In the genomic region with DNA sequence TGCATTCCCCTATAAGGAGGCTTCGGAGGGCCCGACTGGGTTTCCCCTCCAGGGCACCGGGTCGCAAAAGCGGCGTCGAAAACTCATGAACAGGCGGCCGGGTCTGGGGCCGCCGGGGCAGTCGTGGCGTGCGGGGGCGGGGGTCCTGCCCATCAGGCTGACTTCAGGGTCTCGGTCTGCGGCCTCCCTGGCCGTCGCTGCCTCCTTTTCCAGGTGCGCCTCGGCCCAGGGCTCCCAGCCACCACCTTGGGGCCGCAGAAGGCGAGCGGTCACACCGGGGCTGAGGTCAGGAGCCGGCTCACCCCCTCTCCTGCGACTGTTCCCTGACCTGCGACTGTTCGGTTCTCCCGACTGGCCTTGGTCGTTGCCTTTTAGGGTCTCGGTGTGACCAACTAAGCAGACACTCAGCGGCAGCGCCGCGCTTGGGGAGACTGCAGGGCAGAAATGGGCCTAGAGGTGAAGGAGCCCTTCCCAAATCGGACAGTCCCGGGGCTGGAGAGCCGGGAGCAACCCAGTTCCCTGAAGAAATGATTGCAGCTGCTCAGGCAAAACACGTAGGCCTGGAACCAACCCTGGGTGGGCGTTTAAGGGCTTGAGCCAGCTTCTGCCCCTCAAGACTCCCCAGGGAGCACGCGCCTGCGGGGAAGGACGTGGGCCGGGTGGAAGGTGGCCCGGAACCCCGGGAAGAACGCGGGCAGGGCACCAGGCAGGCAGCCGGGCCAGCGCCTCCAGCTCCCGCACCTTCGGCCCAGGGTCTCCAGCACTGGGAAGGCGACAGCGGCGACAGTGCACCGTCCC, we compare ENCODE assay signal across 14 cellular contexts. TPM values are rescaled to one million over a fixed set of nuclear protein-coding genes. Genes with fewer than 3 reads are reported as not detected.
DNase-seq lines count a peak whose midpoint lies in the region; ATAC-seq and TF ChIP-seq lines count a peak whose summit lies in the region.
"Had no signal": no experiment of that assay in that cellular context is flagged by ENCODE, and none has a peak within 500 bp of the region (broad histone marks: within the 10 kb centered on the region; RNA-seq: fewer than 3 reads in every experiment).

No MANE protein-coding gene starts in this region.

- peaks cover 7% of the 10 kb centered on the region for H3K4me1 ChIP-seq in iPS-15b (ENCODE audit: control insufficient read depth, insufficient read depth, low read length)

- intact Hi-C loops in CD14-positive monocyte (cut with micrococcal nuclease) = no loop called here
- intact Hi-C loops in CD4-positive, alpha-beta T cell (cut with DNase I, micrococcal nuclease) = no loop called here

- POLR2A ChIA-PET in CD4-positive, alpha-beta T cell (lab: Charles Lee) = no interaction called here

- peaks cover 3% of the 10 kb centered on the region for H3K9me3 ChIP-seq in WERI-Rb-1 (ENCODE audit: severe bottlenecking)
- no peaks in the 10 kb centered on the region for H3K9me3 ChIP-seq in iPS-15b (ENCODE audit: control insufficient read depth, insufficient read depth, low read length)
- no peaks in the 10 kb centered on the region for H3K9me3 ChIP-seq in CD4-positive, alpha-beta T cell (ENCODE audit: control insufficient read depth, low read length)

- H3K27ac Mint-ChIP-seq in CD14-positive monocyte = no peak overlapping the region
- H3K27ac Mint-ChIP-seq in CD4-positive, alpha-beta T cell = no peak overlapping the region
- H3K27ac Mint-ChIP-seq: CD8-positive, alpha-beta memory T cell; natural killer cell treated with Interleukin-12 subunit alpha and Interleukin-12 subunit beta and Interleukin-15 and Interleukin-18, amount 100 ng/mL, for 72 hours had no signal

- no peaks in the 10 kb centered on the region for H3K4me1 Mint-ChIP-seq in CD14-positive monocyte
- no peaks in the 10 kb centered on the region for H3K4me1 Mint-ChIP-seq in CD4-positive, alpha-beta T cell (ENCODE audit: low read depth)
- H3K4me1 Mint-ChIP-seq: CD8-positive, alpha-beta memory T cell had no signal

- H3K36me3 ChIP-seq in WERI-Rb-1 (no peaks in the 10 kb centered on the region), iPS-15b (ENCODE audit: control insufficient read depth, insufficient read depth, low read length) (no peaks in the 10 kb centered on the region)

- H3K36me3 Mint-ChIP-seq in CD14-positive monocyte = no peaks in the 10 kb centered on the region
- H3K36me3 Mint-ChIP-seq in CD4-positive, alpha-beta T cell (ENCODE audit: low read depth) = no peaks in the 10 kb centered on the region
- H3K36me3 Mint-ChIP-seq: CD8-positive, alpha-beta memory T cell; natural killer cell treated with Interleukin-12 subunit alpha and Interleukin-12 subunit beta and Interleukin-15 and Interleukin-18, amount 100 ng/mL, for 72 hours had no signal

- H3K27me3 ChIP-seq in WERI-Rb-1 (ENCODE audit: insufficient read depth, low read depth, severe bottlenecking) (peaks cover 5% of the 10 kb centered on the region), iPS-15b (ENCODE audit: control insufficient read depth, insufficient read depth, low read length) (peaks cover 75% of the 10 kb centered on the region)
- peaks cover 76% of the 10 kb centered on the region for H3K27me3 ChIP-seq in CD4-positive, alpha-beta T cell (ENCODE audit: control insufficient read depth, insufficient read depth, low read length)

- H3K4me3 ChIP-seq in WERI-Rb-1 (ENCODE audit: low read depth, low read length) (no peak overlapping the region), iPS-15b (ENCODE audit: low read depth, low read length) (peak overlapping the region; percentile 39)

- no peak overlapping the region for H3K9ac ChIP-seq in iPS-15b (ENCODE audit: low read depth, low read length)

- no peak overlapping the region for H3K27ac ChIP-seq in WERI-Rb-1
- no peak overlapping the region for H3K27ac ChIP-seq in CD4-positive, alpha-beta T cell (ENCODE audit: low read depth, low read length)

- TF ChIP-seq CTCF in CD14-positive monocyte (IDR thresholded peaks at IDR 0.05) (no peak), WERI-Rb-1 (IDR thresholded peaks at IDR 0.05; ENCODE audit: low read depth, low read length) (no peak)
- TF ChIP-seq CTCF in CD4-positive, alpha-beta T cell (IDR thresholded peaks at IDR 0.05) = no peak

- CTCF ChIA-PET in CD4-positive, alpha-beta T cell (lab: Charles Lee) = no interaction called here

- DNase-seq in CD14-positive monocyte (ENCODE audit: low spot score) (no peak), WERI-Rb-1 (peak; percentile 6), retina (peak; percentile 76), SHP77 (lab: John Stamatoyannopoulos, UW) (no peak), NCI-H1930 (lab: John Stamatoyannopoulos, UW) (no peak)
- no peak for DNase-seq in CD4-positive, alpha-beta T cell
- DNase-seq: activated T-cell treated with anti-CD3 and anti-CD28 coated beads for 4 hours; amygdala; CD8-positive, alpha-beta memory T cell; MV-4-11; NCI-H524 had no signal

- peaks cover 0 to 18% (median 12%) of the 10 kb centered on the region in 7 donors for H3K9me3 Mint-ChIP-seq in CD14-positive monocyte
- no peaks in the 10 kb centered on the region for H3K9me3 Mint-ChIP-seq in CD4-positive, alpha-beta T cell
- H3K9me3 Mint-ChIP-seq: natural killer cell treated with Interleukin-12 subunit alpha and Interleukin-12 subunit beta and Interleukin-15 and Interleukin-18, amount 100 ng/mL, for 72 hours had no signal

- no peak for ATAC-seq in HG02678 (IDR thresholded peaks at IDR 0.05; ENCODE audit: unreplicated experiment)
- ATAC-seq in CD4-positive, alpha-beta T cell (ENCODE audit: poor library complexity) = no peak

- H3K4me3 Mint-ChIP-seq in CD14-positive monocyte = peak overlapping the region; percentile 50 to 64
- no peak overlapping the region for H3K4me3 Mint-ChIP-seq in CD4-positive, alpha-beta T cell
- H3K4me3 Mint-ChIP-seq: CD8-positive, alpha-beta memory T cell; natural killer cell treated with Interleukin-12 subunit alpha and Interleukin-12 subunit beta and Interleukin-15 and Interleukin-18, amount 100 ng/mL, for 72 hours had no signal

- peaks cover 75 to 92% (median 83%) of the 10 kb centered on the region in 3 donors for H3K27me3 Mint-ChIP-seq in CD14-positive monocyte (ENCODE audit: low read depth in 3 of 3)
- H3K27me3 Mint-ChIP-seq in CD4-positive, alpha-beta T cell = peaks cover 68% of the 10 kb centered on the region

RNA-seq across cellular contexts. Expression of a gene that starts 11.2 kb away (rescaled TPM):
- polyA plus RNA-seq in CD14-positive monocyte = not detected
- total RNA-seq in CD4-positive, alpha-beta T cell = not detected
- total RNA-seq: CD8-positive, alpha-beta memory T cell; natural killer cell treated with Interleukin-12 subunit alpha and Interleukin-12 subunit beta and Interleukin-15 and Interleukin-18, amount 100 ng/mL, for 72 hours had no signal
- polyA plus RNA-seq: CD8-positive, alpha-beta memory T cell had no signal

Comparison
In these comparisons a context has a peak if more than half of its experiments do, and no peak if none do; other contexts are left out.
1. DNase-seq: peak in WERI-Rb-1 (single experiment) and retina (single experiment); none in CD14-positive monocyte (single experiment), SHP77 (0 of 2), CD4-positive, alpha-beta T cell (0 of 10) and NCI-H1930 (0 of 2).